In genomic region chr6:26473758-26474438, GRCh38 we compare ENCODE assay signal across 8 cellular contexts. TPM values are rescaled to one million over a fixed set of nuclear protein-coding genes. Genes with fewer than 3 reads are reported as not detected.
DNase-seq lines count a peak whose midpoint lies in the region; ATAC-seq and TF ChIP-seq lines count a peak whose summit lies in the region.

No MANE protein-coding gene starts in this region.

- DNase-seq in AML-193 (lab: John Stamatoyannopoulos, UW) (peak; percentile 99 to 100), NCI-H82 (lab: John Stamatoyannopoulos, UW) (peak; percentile 91), lung microvascular endothelial cell (ENCODE audit: low read depth in 2 of 2) (peak; percentile 94 to 98)
- DNase-seq in activated CD4-positive, alpha-beta memory T cell treated with anti-CD3 and anti-CD28 coated beads, Interleukin-2, amount 10 ng/mL, durations not matched to agents 7 days and 5 days = peak; percentile 86
- peak; percentile 71 for DNase-seq in effector CD4-positive, alpha-beta T cell
- peak; percentile 58 for DNase-seq in stimulated activated CD8-positive, alpha-beta memory T cell treated with anti-CD3 and anti-CD28 coated beads, Interleukin-12 subunit alpha, Interleukin-12 subunit beta, amount 100 ng/mL, for 1 hour (ENCODE audit: low read depth)

- H3K9me3 Mint-ChIP-seq in activated CD4-positive, alpha-beta memory T cell treated with anti-CD3 and anti-CD28 coated beads, Interleukin-2, amount 10 ng/mL, durations not matched to agents 7 days and 5 days = peaks cover 7% of the 10 kb centered on the region

- peaks cover 36% of the 10 kb centered on the region for H3K4me1 Mint-ChIP-seq in activated CD4-positive, alpha-beta memory T cell treated with anti-CD3 and anti-CD28 coated beads, Interleukin-2, amount 10 ng/mL, durations not matched to agents 7 days and 5 days

- POLR2A ChIA-PET in activated CD4-positive, alpha-beta memory T cell treated with anti-CD3 and anti-CD28 coated beads, Interleukin-2, amount 10 ng/mL, durations not matched to agents 7 days and 5 days (lab: Charles Lee) = interaction anchor here (0.6 to 3.8 kb wide), 52 partner anchors 9 to 1419 kb away, joined by 3 to 52 read pairs (median 4); partner anchors contain the start of genes BTN2A1, BTN2A2, BTN3A3 and HMGN4

- peaks cover 55% of the 10 kb centered on the region for H3K36me3 Mint-ChIP-seq in activated CD4-positive, alpha-beta memory T cell treated with anti-CD3 and anti-CD28 coated beads, Interleukin-2, amount 10 ng/mL, durations not matched to agents 7 days and 5 days (ENCODE audit: low read depth)

- peak overlapping the region; percentile 100 for H3K27ac Mint-ChIP-seq in activated CD4-positive, alpha-beta memory T cell treated with anti-CD3 and anti-CD28 coated beads, Interleukin-2, amount 10 ng/mL, durations not matched to agents 7 days and 5 days

- peak; percentile 76 for TF ChIP-seq POLR2A in GM19193 (IDR thresholded peaks at IDR 0.05; ENCODE audit: extremely low read depth, insufficient read depth, insufficient read length)

- no peaks in the 10 kb centered on the region for H3K27me3 Mint-ChIP-seq in activated CD4-positive, alpha-beta memory T cell treated with anti-CD3 and anti-CD28 coated beads, Interleukin-2, amount 10 ng/mL, durations not matched to agents 7 days and 5 days

- CTCF ChIA-PET in activated CD4-positive, alpha-beta memory T cell treated with anti-CD3 and anti-CD28 coated beads, Interleukin-2, amount 10 ng/mL, durations not matched to agents 7 days and 5 days (lab: Charles Lee) = interaction anchor here (0.6 to 1.7 kb wide), 12 partner anchors 9 to 132 kb away, joined by 3 to 11 read pairs (median 4); partner anchors contain the start of gene HMGN4

- ATAC-seq in HG03432 (IDR thresholded peaks at IDR 0.05; ENCODE audit: unreplicated experiment) = peak; percentile 92

- H3K4me3 Mint-ChIP-seq in activated CD4-positive, alpha-beta memory T cell treated with anti-CD3 and anti-CD28 coated beads, Interleukin-2, amount 10 ng/mL, durations not matched to agents 7 days and 5 days = peak overlapping the region; percentile 99

RNA-seq across cellular contexts. Expression of gene BTN2A1, which starts 16.1 kb away (rescaled TPM):
- total RNA-seq in activated CD4-positive, alpha-beta memory T cell treated with anti-CD3 and anti-CD28 coated beads, Interleukin-2, amount 10 ng/mL, durations not matched to agents 7 days and 5 days = 10 to 100 TPM; 28.2 to 31.0 TPM
- 6.1 and 7.9 TPM in 2 replicates for total RNA-seq in lung microvascular endothelial cell

RNA-seq across cellular contexts. Expression of gene BTN1A1, which starts 26.2 kb away (rescaled TPM):
- not detected for total RNA-seq in activated CD4-positive, alpha-beta memory T cell treated with anti-CD3 and anti-CD28 coated beads, Interleukin-2, amount 10 ng/mL, durations not matched to agents 7 days and 5 days
- not detected in 2 replicates for total RNA-seq in lung microvascular endothelial cell

RNA-seq across cellular contexts. Expression of gene BTN3A3, which starts 33.6 kb away (rescaled TPM):
- 10 to 100 TPM; 63.5 to 63.6 TPM for total RNA-seq in activated CD4-positive, alpha-beta memory T cell treated with anti-CD3 and anti-CD28 coated beads, Interleukin-2, amount 10 ng/mL, durations not matched to agents 7 days and 5 days
- total RNA-seq in lung microvascular endothelial cell = 8.1 and 9.7 TPM in 2 replicates

Comparison
In these comparisons a context has a peak if more than half of its experiments do, and no peak if none do; other contexts are left out.
1. Peak in every context shown above with its lines: DNase-seq and ATAC-seq.